ENCODE assay signal across 7 cellular contexts in genomic region chr19:56120002-56120370, GRCh38. TPM values are rescaled to one million over a fixed set of nuclear protein-coding genes. Genes with fewer than 3 reads are reported as not detected.
DNase-seq lines count a peak whose midpoint lies in the region; ATAC-seq lines count a peak whose summit lies in the region.

No MANE protein-coding gene starts in this region.

- no peak for ATAC-seq in activated naive CD4-positive, alpha-beta T cell treated with anti-CD3 and anti-CD28 coated beads, Interleukin-2, amount 50 U/mL, for 72 hours
- ATAC-seq in stimulated activated naive B cell treated with anti-CD40 and anti-IgM and Interleukin-4, amounts not matched to agents 10 μg/mL and 1 μg/mL and 100 μg/mL, for 72 hours (replicated peaks), result no peak
- no peak for ATAC-seq in HG03342 (IDR thresholded peaks at IDR 0.05; ENCODE audit: unreplicated experiment)

- H3K4me3 ChIP-seq in HUES6 (ENCODE audit: low read depth, low read length) (peak overlapping the region; percentile 95), iPS-18c (ENCODE audit: insufficient read depth, low read depth, low read length) (peak overlapping the region; percentile 77)

- peak overlapping the region; percentile 98 for H3K27ac ChIP-seq in HUES6 (ENCODE audit: low read depth, low read length)

- peaks cover 6 to 7% of the 10 kb centered on the region in 2 donors for H3K36me3 Mint-ChIP-seq in activated naive CD4-positive, alpha-beta T cell treated with anti-CD3 and anti-CD28 coated beads, Interleukin-2, amount 50 U/mL, for 72 hours
- H3K36me3 Mint-ChIP-seq in stimulated activated naive B cell treated with anti-CD40 and anti-IgM and Interleukin-4, amounts not matched to agents 10 μg/mL and 1 μg/mL and 100 μg/mL, for 72 hours, result peaks cover 15 to 27% of the 10 kb centered on the region in 2 donors

- no peaks in the 10 kb centered on the region for H3K27me3 Mint-ChIP-seq in stimulated activated naive B cell treated with anti-CD40 and anti-IgM and Interleukin-4, amounts not matched to agents 10 μg/mL and 1 μg/mL and 100 μg/mL, for 72 hours

- H3K27ac Mint-ChIP-seq in activated naive CD4-positive, alpha-beta T cell treated with anti-CD3 and anti-CD28 coated beads, Interleukin-2, amount 50 U/mL, for 72 hours, result peak overlapping the region; percentile 96 to 98
- H3K27ac Mint-ChIP-seq in stimulated activated naive B cell treated with anti-CD40 and anti-IgM and Interleukin-4, amounts not matched to agents 10 μg/mL and 1 μg/mL and 100 μg/mL, for 72 hours, result peak overlapping the region; percentile 99

- DNase-seq in activated naive CD4-positive, alpha-beta T cell treated with anti-CD3 and anti-CD28 coated beads, Interleukin-2, amount 50 U/mL, for 72 hours (ENCODE audit: low spot score in 2 of 2), result no peak
- no peak for DNase-seq in stimulated activated naive B cell treated with anti-CD40 and anti-IgM and Interleukin-4, amounts not matched to agents 10 μg/mL and 1 μg/mL and 100 μg/mL, for 72 hours
- no peak for DNase-seq in epidermal melanocyte (ENCODE audit: insufficient read length, low spot score)
- DNase-seq in activated CD8-positive, alpha-beta memory T cell treated with anti-CD3 and anti-CD28 coated beads, Interleukin-2, amount 50 U/mL, for 4 hours, result no peak

- peaks cover 29 to 56% of the 10 kb centered on the region in 2 donors for H3K4me1 Mint-ChIP-seq in stimulated activated naive B cell treated with anti-CD40 and anti-IgM and Interleukin-4, amounts not matched to agents 10 μg/mL and 1 μg/mL and 100 μg/mL, for 72 hours

- H3K27me3 ChIP-seq in HUES6 (ENCODE audit: control insufficient read depth, insufficient read depth, low read length), result no peaks in the 10 kb centered on the region

- no peaks in the 10 kb centered on the region for H3K9me3 Mint-ChIP-seq in activated naive CD4-positive, alpha-beta T cell treated with anti-CD3 and anti-CD28 coated beads, Interleukin-2, amount 50 U/mL, for 72 hours
- no peaks in the 10 kb centered on the region for H3K9me3 Mint-ChIP-seq in stimulated activated naive B cell treated with anti-CD40 and anti-IgM and Interleukin-4, amounts not matched to agents 10 μg/mL and 1 μg/mL and 100 μg/mL, for 72 hours

- peaks cover 17% of the 10 kb centered on the region for H3K36me3 ChIP-seq in HUES6 (ENCODE audit: control insufficient read depth, insufficient read depth, low read length)

- H3K4me1 ChIP-seq in HUES6 (ENCODE audit: control insufficient read depth, insufficient read depth, low read length), result peaks cover 26% of the 10 kb centered on the region

- H3K4me3 Mint-ChIP-seq in stimulated activated naive B cell treated with anti-CD40 and anti-IgM and Interleukin-4, amounts not matched to agents 10 μg/mL and 1 μg/mL and 100 μg/mL, for 72 hours, result peak overlapping the region; percentile 97 to 99

- H3K9me3 ChIP-seq in HUES6 (ENCODE audit: control insufficient read depth, insufficient read depth, low read depth, low read length), result no peaks in the 10 kb centered on the region
- no peaks in the 10 kb centered on the region for H3K9me3 ChIP-seq in iPS-18c (ENCODE audit: control insufficient read depth, insufficient read depth, low read length)

- H3K9ac ChIP-seq in HUES6 (ENCODE audit: low read length), result peak overlapping the region; percentile 99

RNA-seq across cellular contexts. Expression of gene ZNF787, which starts 1.1 kb away (rescaled TPM):
- total RNA-seq in activated naive CD4-positive, alpha-beta T cell treated with anti-CD3 and anti-CD28 coated beads, Interleukin-2, amount 50 U/mL, for 72 hours, result 10 to 100 TPM; 32.2 to 32.5 TPM

RNA-seq across cellular contexts. Expression of gene ZNF444, which starts 21.1 kb away (rescaled TPM):
- 10 to 100 TPM; 25.9 to 37.3 TPM for total RNA-seq in activated naive CD4-positive, alpha-beta T cell treated with anti-CD3 and anti-CD28 coated beads, Interleukin-2, amount 50 U/mL, for 72 hours

RNA-seq across cellular contexts. Expression of gene GALP, which starts 55.8 kb away (rescaled TPM):
- not detected for total RNA-seq in activated naive CD4-positive, alpha-beta T cell treated with anti-CD3 and anti-CD28 coated beads, Interleukin-2, amount 50 U/mL, for 72 hours
